ENCODE assay signal across 13 cellular contexts in the genomic region with DNA sequence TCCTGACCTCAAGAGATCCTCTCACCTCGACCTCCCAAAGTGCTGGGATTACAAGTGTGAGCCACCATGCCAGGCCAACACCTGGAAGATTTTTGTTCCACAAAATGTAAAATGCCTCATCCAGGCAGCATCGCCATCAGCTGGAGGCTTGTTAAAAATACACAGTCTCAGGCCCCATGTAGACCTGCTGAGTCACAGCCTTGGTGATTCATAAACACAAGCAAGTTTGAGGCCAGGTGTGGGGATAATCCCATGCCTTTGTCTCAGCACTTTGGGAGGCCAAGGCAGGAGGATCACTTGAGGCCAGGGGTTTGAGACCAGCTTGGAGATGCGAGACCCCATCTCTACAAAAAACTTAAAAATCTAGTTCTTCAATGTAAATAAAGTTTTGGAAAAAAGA. TPM values are rescaled to one million over a fixed set of nuclear protein-coding genes. Genes with fewer than 3 reads are reported as not detected.
DNase-seq lines count a peak whose midpoint lies in the region; FAIRE-seq and TF ChIP-seq lines count a peak whose summit lies in the region.
"Had no signal": no experiment of that assay in that cellular context is flagged by ENCODE, and none has a peak within 500 bp of the region (broad histone marks: within the 10 kb centered on the region; RNA-seq: fewer than 3 reads in every experiment).

No MANE protein-coding gene starts in this region.

- dilution Hi-C loops in endothelial cell of umbilical vein (cut with MboI; ENCODE audit: extremely low pct_ligation_motif_present, low sequenced_read_pairs): no loop called here

- H3K9me1 ChIP-seq in endothelial cell of umbilical vein (replicated peaks; ENCODE audit: control insufficient read depth, extremely low read depth, insufficient read depth, low read length): no peaks in the 10 kb centered on the region

- DNase-seq in stimulated activated CD4-positive, alpha-beta T cell treated with anti-CD3 and anti-CD28 coated beads, Interleukin-4, amount 100 ng/mL, for 1 hour: peak; percentile 4
- DNase-seq in stimulated activated CD4-positive, alpha-beta T cell treated with anti-CD3 and anti-CD28 coated beads, Interleukin-4, amount 100 ng/mL, for 4 hours: no peak
- peak; percentile 83 for DNase-seq in NCI-H226
- DNase-seq in endothelial cell of umbilical vein (ENCODE audit: low read depth, low spot score): no peak
- peak; percentile 84 for DNase-seq in urothelium cell line (ENCODE audit: low spot score)
- DNase-seq in dedifferentiated amniotic fluid mesenchymal stem cell (ENCODE audit: extremely low spot score): no peak
- no peak for DNase-seq in NCI-H2107 treated with DMSO at 0.1 percent for 48 hours (lab: John Stamatoyannopoulos, UW; ENCODE audit: unreplicated experiment)
- DNase-seq in cerebellar nuclear complex (lab: John Stamatoyannopoulos, UW): no peak
- DNase-seq: activated effector memory CD4-positive, alpha-beta T cell treated with anti-CD3 and anti-CD28 coated beads, Interleukin-2, amount 50 U/mL, for 16 hours; DMS79 treated with DMSO at 0.1 percent for 48 hours; left cardiac atrium had no signal

- H3K79me2 ChIP-seq in endothelial cell of umbilical vein (ENCODE audit: control insufficient read depth, insufficient read depth, low read length): no peaks in the 10 kb centered on the region

- no peak for TF ChIP-seq CTCF in endothelial cell of umbilical vein (IDR thresholded peaks at IDR 0.05; ENCODE audit: extremely low read depth in 1 of 2, insufficient read depth in 1 of 2, low read depth in 1 of 2, low read length in 2 of 2)

- H3K27ac ChIP-seq in endothelial cell of umbilical vein (ENCODE audit: insufficient read depth, low read depth, low read length): no peak overlapping the region

- POLR2A ChIA-PET in endothelial cell of umbilical vein (lab: Charles Lee): no interaction called here

- H3K9ac ChIP-seq in endothelial cell of umbilical vein (replicated peaks; ENCODE audit: extremely low read depth, insufficient read depth, low read length): no peak overlapping the region

- no peaks in the 10 kb centered on the region for H3K27me3 ChIP-seq in endothelial cell of umbilical vein (ENCODE audit: control insufficient read depth in 2 of 2, insufficient read depth in 2 of 2, low read length in 2 of 2)
- H3K27me3 ChIP-seq: vagina had no signal

- no peaks in the 10 kb centered on the region for H4K20me1 ChIP-seq in endothelial cell of umbilical vein (replicated peaks; ENCODE audit: control insufficient read depth, extremely low read depth, insufficient read depth, low read length)

- no peaks in the 10 kb centered on the region for H3K36me3 ChIP-seq in endothelial cell of umbilical vein (ENCODE audit: control insufficient read depth in 2 of 2, extremely low read depth in 1 of 2, insufficient read depth in 2 of 2, low read length in 2 of 2)
- H3K36me3 ChIP-seq: vagina had no signal

- BruUV-seq in endothelial cell of umbilical vein (replicated peaks; lab: Mats Ljungman, UMichigan): no TSS peak

- intact Hi-C loops in endothelial cell of umbilical vein (cut with micrococcal nuclease): loop anchor here (10.0 kb wide), 2 partner anchors 708 to 1768 kb away; no protein-coding TSS in a partner anchor

- no peak for FAIRE-seq in endothelial cell of umbilical vein (lab: Jason Lieb, UNC)
- FAIRE-seq in urothelium cell line (lab: Jason Lieb, UNC): peak; percentile 97
- FAIRE-seq: endometrium had no signal

- H3K4me3 ChIP-seq in endothelial cell of umbilical vein (replicated peaks in 1 of 3; ENCODE audit: insufficient read depth in 1 of 3, low read depth in 1 of 3, low read length in 3 of 3): no peak overlapping the region
- H3K4me3 ChIP-seq: vagina had no signal

- H3K9me3 ChIP-seq in endothelial cell of umbilical vein (replicated peaks; ENCODE audit: control insufficient read depth, insufficient read depth, low read length): no peaks in the 10 kb centered on the region
- H3K9me3 ChIP-seq: vagina had no signal

- H2AFZ ChIP-seq in endothelial cell of umbilical vein (ENCODE audit: low read depth, low read length): no peak overlapping the region

- no peak for TF ChIP-seq POLR2A in endothelial cell of umbilical vein (IDR thresholded peaks at IDR 0.05; ENCODE audit: low read depth, low read length)

- H3K4me2 ChIP-seq in endothelial cell of umbilical vein (ENCODE audit: insufficient read depth, low read length): no peak overlapping the region

- H3K4me1 ChIP-seq in endothelial cell of umbilical vein (ENCODE audit: control insufficient read depth, extremely low read depth, insufficient read depth, low read length): peaks cover 3% of the 10 kb centered on the region

- CTCF ChIA-PET in endothelial cell of umbilical vein (lab: Charles Lee): interaction anchor here (1.9 to 2.6 kb wide), 3 partner anchors 9 to 92 kb away, joined by 6 to 14 read pairs (median 7); no protein-coding TSS in a partner anchor

TF ChIP-seq in endothelial cell of umbilical vein, 7 proteins besides CTCF, POLR2A, EP300 and RAD21:
- no peak for TF ChIP-seq POLR2AphosphoS5 (IDR thresholded peaks at IDR 0.05; ENCODE audit: insufficient read depth, low read depth, low read length)
- TF ChIP-seq FOS (IDR thresholded peaks at IDR 0.05; ENCODE audit: borderline replicate concordance, insufficient read depth, low read length): peak; percentile 45

RNA-seq across cellular contexts. Expression of gene FOXK1, which starts 49.1 kb away (rescaled TPM):
- 47.0 and 52.1 TPM in 2 replicates for total RNA-seq in endothelial cell of umbilical vein
- 8.0 and 9.2 TPM in 2 replicates for polyA plus RNA-seq in endothelial cell of umbilical vein
- 7.1 and 8.0 TPM in 2 replicates for polyA plus RNA-seq in endothelial cell of umbilical vein (2011; cell fraction: cytosol; rRNA removed)
- 26.1 and 27.8 TPM in 2 replicates for polyA plus RNA-seq in endothelial cell of umbilical vein (2011; cell fraction: nucleus; rRNA removed)
- polyA plus RNA-seq in endothelial cell of umbilical vein (2012): 7.3 and 7.5 TPM in 2 replicates
- polyA minus RNA-seq in endothelial cell of umbilical vein: 21.5 and 25.5 TPM in 2 replicates
- polyA minus RNA-seq in endothelial cell of umbilical vein (2011; cell fraction: cytosol; rRNA and poly(A)+ RNA removed): 25.8 TPM
- 22.0 and 36.5 TPM in 2 replicates for polyA minus RNA-seq in endothelial cell of umbilical vein (2011; cell fraction: nucleus; rRNA and poly(A)+ RNA removed)

Comparison
In these comparisons a context has a peak if more than half of its experiments do, and no peak if none do; other contexts are left out.
1. DNase-seq: peak in stimulated activated CD4-positive, alpha-beta T cell treated with anti-CD3 and anti-CD28 coated beads, Interleukin-4, amount 100 ng/mL, for 1 hour (single experiment), NCI-H226 (single experiment) and urothelium cell line (single experiment); none in stimulated activated CD4-positive, alpha-beta T cell treated with anti-CD3 and anti-CD28 coated beads, Interleukin-4, amount 100 ng/mL, for 4 hours (0 of 2), endothelial cell of umbilical vein (single experiment), dedifferentiated amniotic fluid mesenchymal stem cell (single experiment), NCI-H2107 treated with DMSO at 0.1 percent for 48 hours (single experiment) and cerebellar nuclear complex (0 of 2).